ENCODE assay signal across 1 cellular context in genomic region chr1:91872560-91873081, GRCh38.
A peak's percentile ranks its signal among the peaks of the same experiment; 100 is the strongest.
TF ChIP-seq lines count a peak whose summit lies in the region.

No MANE protein-coding gene starts in this region.

TF ChIP-seq in GM12878, 131 proteins besides CTCF, POLR2A, EP300 and RAD21 (continued from another document):
- TF ChIP-seq BHLHE40 (IDR thresholded peaks at IDR 0.05; ENCODE audit: borderline replicate concordance in 1 of 2, low read depth in 2 of 2, low read length in 1 of 2) = peak in 1 of 2 experiments; percentile 27; a peak in 1 of 4 replicates
- no peak for TF ChIP-seq E2F4 (IDR thresholded peaks at IDR 0.05; ENCODE audit: low read depth, low read length)
- 0 out of 2 replicates have a peak, but pooled peaks have one; percentile 25 for TF ChIP-seq CREB1 (IDR thresholded peaks at IDR 0.05; ENCODE audit: low read depth)
- TF ChIP-seq MEF2A (IDR thresholded peaks at IDR 0.05; ENCODE audit: insufficient read depth, low read depth, low read length) = peak; percentile 70
- peak; percentile 63 for TF ChIP-seq CREM (IDR thresholded peaks at IDR 0.05; ENCODE audit: low read depth)
- peak; percentile 92 to 93 for TF ChIP-seq IKZF2 (IDR thresholded peaks at IDR 0.05)
- peak; percentile 97 for TF ChIP-seq TCF7 (IDR thresholded peaks at IDR 0.05; ENCODE audit: borderline replicate concordance)
- TF ChIP-seq ZBTB4 (CRISPR knock-in tag; IDR thresholded peaks at IDR 0.05) = no peak
- TF ChIP-seq BCL11A (IDR thresholded peaks at IDR 0.05; ENCODE audit: low read depth, low read length) = peak; percentile 66; the same call in 1 of the 2 replicates
- no peak for TF ChIP-seq EGR1 (IDR thresholded peaks at IDR 0.05; ENCODE audit: borderline replicate concordance in 1 of 2, low read depth in 2 of 2, low read length in 2 of 2)
- peak; percentile 100 for TF ChIP-seq EED (IDR thresholded peaks at IDR 0.05; ENCODE audit: low read depth)
- peak; percentile 68 for TF ChIP-seq BCL3 (IDR thresholded peaks at IDR 0.05; ENCODE audit: borderline replicate concordance, insufficient read depth, low read depth, low read length, poor library complexity, severe bottlenecking)
- TF ChIP-seq NFIC (IDR thresholded peaks at IDR 0.05; ENCODE audit: low read depth, low read length) = peak; percentile 92
- peak; percentile 78; the same call in 1 of the 2 replicates for TF ChIP-seq MTA3 (IDR thresholded peaks at IDR 0.05; ENCODE audit: borderline replicate concordance, low read length)
- TF ChIP-seq CBFB (IDR thresholded peaks at IDR 0.05; ENCODE audit: low read depth) = peak; percentile 94
